ENCODE assay signal across 5 cellular contexts in genomic region chr19:29888047-29888446, GRCh38. TPM values are rescaled to one million over a fixed set of nuclear protein-coding genes. Genes with fewer than 3 reads are reported as not detected.
DNase-seq lines count a peak whose midpoint lies in the region; ATAC-seq and TF ChIP-seq lines count a peak whose summit lies in the region.
"Not testable (repeated sequence)": the region's sequence is repeated elsewhere in the genome, so short reads cannot be mapped to it uniquely, and the experiment has no call there.

No MANE protein-coding gene starts in this region.

- not testable (repeated sequence) for H3K4me3 Mint-ChIP-seq in activated naive CD8-positive, alpha-beta T cell treated with anti-CD3 and anti-CD28 coated beads for 36 hours; stimulated activated naive B cell treated with anti-CD40 and anti-IgM and Interleukin-4, amounts not matched to agents 10 μg/mL and 1 μg/mL and 100 μg/mL, for 72 hours

- not testable (repeated sequence) for H3K27me3 ChIP-seq in BLaER1 treated with 17β-estradiol and CSF1 and Interleukin-3, amounts not matched to agents 10 nM and 100 nM; Loucy (ENCODE audit: insufficient read depth, low read length, poor library complexity, severe bottlenecking)

- H3K36me3 ChIP-seq in BLaER1 treated with 17β-estradiol and CSF1 and Interleukin-3, amounts not matched to agents 10 nM and 100 nM; Loucy (ENCODE audit: insufficient read depth, low read length): not testable (repeated sequence)

- not testable (repeated sequence) for H3F3A ChIP-seq in Loucy (ENCODE audit: low read depth)

- DNase-seq in activated naive CD8-positive, alpha-beta T cell treated with anti-CD3 and anti-CD28 coated beads for 36 hours; stimulated activated naive B cell treated with anti-CD40 and anti-IgM and Interleukin-4, amounts not matched to agents 10 μg/mL and 1 μg/mL and 100 μg/mL, for 72 hours: not testable (repeated sequence)
- DNase-seq in mesenteric fat pad (ENCODE audit: low spot score) = peak; percentile 6

- H3K9me3 ChIP-seq in BLaER1 treated with 17β-estradiol and CSF1 and Interleukin-3, amounts not matched to agents 10 nM and 100 nM (replicated peaks in 1 of 11); Loucy (ENCODE audit: insufficient read depth, low read depth, low read length): not testable (repeated sequence)

- not testable (repeated sequence) for H3K4me1 Mint-ChIP-seq in activated naive CD8-positive, alpha-beta T cell treated with anti-CD3 and anti-CD28 coated beads for 36 hours
- peaks cover 7 to 14% of the 10 kb centered on the region in 2 donors for H3K4me1 Mint-ChIP-seq in stimulated activated naive B cell treated with anti-CD40 and anti-IgM and Interleukin-4, amounts not matched to agents 10 μg/mL and 1 μg/mL and 100 μg/mL, for 72 hours

- H3K27ac Mint-ChIP-seq in activated naive CD8-positive, alpha-beta T cell treated with anti-CD3 and anti-CD28 coated beads for 36 hours = peak overlapping the region; percentile 11
- H3K27ac Mint-ChIP-seq in stimulated activated naive B cell treated with anti-CD40 and anti-IgM and Interleukin-4, amounts not matched to agents 10 μg/mL and 1 μg/mL and 100 μg/mL, for 72 hours = peak overlapping the region; percentile 75

- peak overlapping the region; percentile 56 to 83 (median 69); a peak in 20 of 22 replicates for H3K4me2 ChIP-seq in BLaER1 treated with 17β-estradiol and CSF1 and Interleukin-3, amounts not matched to agents 10 nM and 100 nM
- peak overlapping the region; percentile 64 for H3K4me2 ChIP-seq in Loucy (ENCODE audit: low read depth, low read length, poor library complexity, severe bottlenecking)

- H2AFZ ChIP-seq in Loucy (ENCODE audit: low read length) = peak overlapping the region; percentile 81; the same call in 1 of the 2 replicates

- H3K79me2 ChIP-seq in Loucy (ENCODE audit: insufficient read depth, low read length) = not testable (repeated sequence)

- H4K20me1 ChIP-seq in BLaER1 treated with 17β-estradiol and CSF1 and Interleukin-3, amounts not matched to agents 10 nM and 100 nM; Loucy (ENCODE audit: insufficient read depth, low read length, poor library complexity, severe bottlenecking): not testable (repeated sequence)

- H3K4me1 ChIP-seq in BLaER1 treated with 17β-estradiol and CSF1 and Interleukin-3, amounts not matched to agents 10 nM and 100 nM = peaks cover 11 to 30% (median 26%) of the 10 kb centered on the region in 10 experiments
- H3K4me1 ChIP-seq in Loucy (ENCODE audit: insufficient read depth, low read length, poor library complexity, severe bottlenecking) = peaks cover 16% of the 10 kb centered on the region

- ATAC-seq in stimulated activated naive B cell treated with anti-CD40 and anti-IgM and Interleukin-4, amounts not matched to agents 10 μg/mL and 1 μg/mL and 100 μg/mL, for 72 hours (replicated peaks) = not testable (repeated sequence)

- peak overlapping the region in 1 of 11 experiments; percentile 23; a peak in 1 of 22 replicates for H3K9ac ChIP-seq in BLaER1 treated with 17β-estradiol and CSF1 and Interleukin-3, amounts not matched to agents 10 nM and 100 nM
- peak overlapping the region; percentile 53 for H3K9ac ChIP-seq in Loucy (ENCODE audit: low read depth, low read length, poor library complexity, severe bottlenecking)

- not testable (repeated sequence) for H3K27me3 Mint-ChIP-seq in activated naive CD8-positive, alpha-beta T cell treated with anti-CD3 and anti-CD28 coated beads for 36 hours
- H3K27me3 Mint-ChIP-seq in stimulated activated naive B cell treated with anti-CD40 and anti-IgM and Interleukin-4, amounts not matched to agents 10 μg/mL and 1 μg/mL and 100 μg/mL, for 72 hours = peaks cover 0 to 20% of the 10 kb centered on the region in 2 donors

- not testable (repeated sequence) for H3K36me3 Mint-ChIP-seq in activated naive CD8-positive, alpha-beta T cell treated with anti-CD3 and anti-CD28 coated beads for 36 hours; stimulated activated naive B cell treated with anti-CD40 and anti-IgM and Interleukin-4, amounts not matched to agents 10 μg/mL and 1 μg/mL and 100 μg/mL, for 72 hours

- H3K4me3 ChIP-seq in BLaER1 treated with 17β-estradiol and CSF1 and Interleukin-3, amounts not matched to agents 10 nM and 100 nM = not testable (repeated sequence)
- peak overlapping the region; percentile 33 for H3K4me3 ChIP-seq in Loucy (ENCODE audit: low read length, poor library complexity, severe bottlenecking)

- H3K9me2 ChIP-seq in Loucy (replicated peaks; ENCODE audit: low read depth, low read length) = not testable (repeated sequence)

- H3K27ac ChIP-seq in BLaER1 treated with 17β-estradiol and CSF1 and Interleukin-3, amounts not matched to agents 10 nM and 100 nM = not testable (repeated sequence)

- H3K9me3 Mint-ChIP-seq in activated naive CD8-positive, alpha-beta T cell treated with anti-CD3 and anti-CD28 coated beads for 36 hours; stimulated activated naive B cell treated with anti-CD40 and anti-IgM and Interleukin-4, amounts not matched to agents 10 μg/mL and 1 μg/mL and 100 μg/mL, for 72 hours: not testable (repeated sequence)

- not testable (repeated sequence) for TF ChIP-seq CTCF in Loucy (conservative IDR thresholded peaks at IDR 0.05; ENCODE audit: low read length)

RNA-seq across cellular contexts. Expression of gene URI1, which starts 54.0 kb away (rescaled TPM):
- total RNA-seq in activated naive CD8-positive, alpha-beta T cell treated with anti-CD3 and anti-CD28 coated beads for 36 hours = 10 to 100 TPM; 69.7 to 75.4 TPM
- 56.2 TPM for total RNA-seq in mesenteric fat pad
